In the genomic region with DNA sequence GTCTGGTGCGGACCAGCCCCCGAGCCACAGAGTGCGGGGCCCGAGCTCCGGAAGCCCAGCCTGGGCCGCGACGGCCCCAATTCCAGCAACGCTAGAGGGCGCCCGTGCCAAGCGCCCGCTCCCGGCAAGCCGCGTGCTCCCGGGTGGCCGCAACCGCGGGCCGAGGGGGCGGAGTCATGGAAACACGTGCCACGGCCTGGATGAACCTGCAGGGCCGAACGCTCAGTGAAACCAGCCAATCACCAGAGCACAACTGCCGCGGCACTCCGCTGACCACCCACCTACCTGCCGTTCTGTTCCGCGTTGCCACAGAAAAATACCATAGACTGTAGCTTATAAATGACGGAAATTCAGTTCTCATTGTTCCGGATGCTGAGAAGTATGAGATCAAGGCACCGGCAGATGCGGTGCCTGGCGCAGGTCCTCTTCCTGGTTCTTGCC, we compare ENCODE assay signal across 8 cellular contexts.
DNase-seq lines count a peak whose midpoint lies in the region; ATAC-seq lines count a peak whose summit lies in the region.

No MANE protein-coding gene starts in this region.

- H3K9me3 ChIP-seq in mesenchymal stem cell (ENCODE audit: control insufficient read depth, low read length) = no peaks in the 10 kb centered on the region

- no peak for ATAC-seq in GM19455 (IDR thresholded peaks at IDR 0.05; ENCODE audit: unreplicated experiment)
- ATAC-seq in GM21825 (IDR thresholded peaks at IDR 0.05; ENCODE audit: unreplicated experiment) = no peak

- H3K79me1 ChIP-seq in mesenchymal stem cell (replicated peaks; ENCODE audit: low read length, poor library complexity, severe bottlenecking) = no peaks in the 10 kb centered on the region

- DNase-seq in HK-2 (ENCODE audit: unreplicated experiment) (peak; percentile 62), mesenchymal stem cell (no peak), ACHN (no peak)
- peak; percentile 18 to 70 for DNase-seq in activated CD8-positive, alpha-beta memory T cell treated with anti-CD3 and anti-CD28 coated beads for 1 hour (ENCODE audit: extremely low read depth in 1 of 2, low read depth in 1 of 2)
- DNase-seq in effector CD8-positive, alpha-beta T cell (lab: John Stamatoyannopoulos, UW) = peak; percentile 44
- peak; percentile 54 to 75 for DNase-seq in stimulated activated CD8-positive, alpha-beta memory T cell treated with anti-CD3 and anti-CD28 coated beads, Interleukin-15, amount 100 ng/mL, for 48 hours (ENCODE audit: low read depth in 2 of 2)

- H2BK12ac ChIP-seq in mesenchymal stem cell (ENCODE audit: low read length in 2 of 2) = no peak overlapping the region

- peak overlapping the region in 1 of 2 experiments; percentile 56 for H3K4me3 ChIP-seq in mesenchymal stem cell (ENCODE audit: insufficient read depth in 1 of 2, low read depth in 1 of 2, low read length in 2 of 2)

- no peak overlapping the region for H3K4ac ChIP-seq in mesenchymal stem cell (ENCODE audit: low read depth in 1 of 2, low read length in 2 of 2)

- no peak overlapping the region for H2BK120ac ChIP-seq in mesenchymal stem cell (ENCODE audit: low read depth, low read length)

- peaks cover 19 to 31% of the 10 kb centered on the region in 2 experiments for H3K27me3 ChIP-seq in mesenchymal stem cell (ENCODE audit: control insufficient read depth in 1 of 2, insufficient read depth in 1 of 2, low read length in 2 of 2)

- H4K8ac ChIP-seq in mesenchymal stem cell (ENCODE audit: low read length) = no peak overlapping the region

- H3K14ac ChIP-seq in mesenchymal stem cell (ENCODE audit: low read length in 2 of 2) = no peak overlapping the region

- no peak overlapping the region for H2AK5ac ChIP-seq in mesenchymal stem cell (ENCODE audit: low read length, severe bottlenecking)

- peaks cover 11% of the 10 kb centered on the region for H3K4me1 ChIP-seq in mesenchymal stem cell (ENCODE audit: control insufficient read depth, insufficient read depth, low read depth, low read length)

- no peak overlapping the region for H4K91ac ChIP-seq in mesenchymal stem cell (ENCODE audit: low read length)

- in situ Hi-C loops in ACHN (cut with HindIII; ENCODE audit: low pct_ligation_motif_present, low pct_unique_long_range_greater_than_20kb, low sequenced_read_pairs) = no loop called here

- H3K27ac ChIP-seq in mesenchymal stem cell (ENCODE audit: low read length, poor library complexity, severe bottlenecking) = no peak overlapping the region

- H3K23ac ChIP-seq in mesenchymal stem cell (ENCODE audit: low read length in 2 of 2) = no peak overlapping the region

- H3K36me3 ChIP-seq in mesenchymal stem cell (ENCODE audit: control insufficient read depth in 1 of 2, insufficient read depth in 2 of 2, low read depth in 1 of 2, low read length in 2 of 2) = no peaks in the 10 kb centered on the region

- H2AFZ ChIP-seq in mesenchymal stem cell (ENCODE audit: low read depth, low read length) = no peak overlapping the region

- no peak overlapping the region for H2BK5ac ChIP-seq in mesenchymal stem cell (ENCODE audit: low read depth, low read length, poor library complexity, severe bottlenecking)

- H3K18ac ChIP-seq in mesenchymal stem cell (ENCODE audit: low read depth in 1 of 2, low read length in 2 of 2) = no peak overlapping the region

- peak overlapping the region; percentile 65 for H3K9ac ChIP-seq in mesenchymal stem cell (ENCODE audit: low read length)

- H2BK15ac ChIP-seq in mesenchymal stem cell (ENCODE audit: low read depth, poor library complexity, severe bottlenecking) = no peak overlapping the region

- WGBS in mesenchymal stem cell = 29% methylated on average over 37 of the region's 37 CpGs

- H3K4me2 ChIP-seq in mesenchymal stem cell (ENCODE audit: low read length, poor library complexity, severe bottlenecking) = no peak overlapping the region

Comparison
In these comparisons a context has a peak if more than half of its experiments do, and no peak if none do; other contexts are left out.
1. DNase-seq: peak in HK-2 (single experiment), activated CD8-positive, alpha-beta memory T cell treated with anti-CD3 and anti-CD28 coated beads for 1 hour (2 of 2), effector CD8-positive, alpha-beta T cell (single experiment) and stimulated activated CD8-positive, alpha-beta memory T cell treated with anti-CD3 and anti-CD28 coated beads, Interleukin-15, amount 100 ng/mL, for 48 hours (2 of 2); none in mesenchymal stem cell (single experiment) and ACHN (single experiment).